In genomic region chr12:24743891-24744793, GRCh38 we compare ENCODE assay signal across 21 cellular contexts.
DNase-seq lines count a peak whose midpoint lies in the region; ATAC-seq and TF ChIP-seq lines count a peak whose summit lies in the region.
"Had no signal": no experiment of that assay in that cellular context is flagged by ENCODE, and none has a peak within 500 bp of the region (broad histone marks: within the 10 kb centered on the region; RNA-seq: fewer than 3 reads in every experiment).

No MANE protein-coding gene starts in this region.

- H3K9me3 ChIP-seq in cardiac muscle cell (ENCODE audit: low read depth) (no peaks in the 10 kb centered on the region), right atrium auricular region (no peaks in the 10 kb centered on the region), mesodermal cell (ENCODE audit: control insufficient read depth, low read length) (no peaks in the 10 kb centered on the region), T-helper 17 cell (ENCODE audit: control insufficient read depth, low read length, poor library complexity, severe bottlenecking) (no peaks in the 10 kb centered on the region)
- H3K9me3 ChIP-seq: BE2C had no signal

- H3K4me1 Mint-ChIP-seq in chondrocyte (ENCODE audit: low read depth) (peaks cover 50% of the 10 kb centered on the region), T-helper 17 cell (peaks cover 6% of the 10 kb centered on the region)

- H3K4me3 ChIP-seq in cardiac muscle cell (no peak overlapping the region), right atrium auricular region (no peak overlapping the region), mesodermal cell (ENCODE audit: extremely low read depth, insufficient read depth, low read length, poor library complexity, severe bottlenecking) (no peak overlapping the region)
- H3K4me3 ChIP-seq: PC-9 had no signal

- H3K36me3 ChIP-seq in cardiac muscle cell (no peaks in the 10 kb centered on the region), right atrium auricular region (no peaks in the 10 kb centered on the region), mesodermal cell (ENCODE audit: control insufficient read depth, insufficient read depth, low read length) (no peaks in the 10 kb centered on the region)
- H3K36me3 ChIP-seq: BE2C had no signal

- H3K9me3 Mint-ChIP-seq in chondrocyte (ENCODE audit: low read depth) = no peaks in the 10 kb centered on the region

- H3K27me3 Mint-ChIP-seq in chondrocyte (ENCODE audit: low read depth) = no peaks in the 10 kb centered on the region
- no peaks in the 10 kb centered on the region for H3K27me3 Mint-ChIP-seq in T-helper 17 cell
- H3K27me3 Mint-ChIP-seq: CD4-positive, alpha-beta memory T cell had no signal

- no peaks in the 10 kb centered on the region for H3K27me3 ChIP-seq in cardiac muscle cell
- no peaks in the 10 kb centered on the region for H3K27me3 ChIP-seq in right atrium auricular region
- H3K27me3 ChIP-seq: BE2C had no signal

- H3K4me3 Mint-ChIP-seq in chondrocyte (ENCODE audit: unreplicated experiment) (no peak overlapping the region), T-helper 17 cell (no peak overlapping the region)
- H3K4me3 Mint-ChIP-seq: CD4-positive, alpha-beta memory T cell had no signal

- peaks cover 17% of the 10 kb centered on the region for H3K4me1 ChIP-seq in cardiac muscle cell (ENCODE audit: low read depth)
- no peaks in the 10 kb centered on the region for H3K4me1 ChIP-seq in right atrium auricular region
- peaks cover 32% of the 10 kb centered on the region for H3K4me1 ChIP-seq in mesodermal cell (ENCODE audit: control insufficient read depth, insufficient read depth, low read length, poor library complexity, severe bottlenecking)
- H3K4me1 ChIP-seq: BE2C had no signal

- H3K27ac Mint-ChIP-seq in chondrocyte (ENCODE audit: unreplicated experiment) (peak overlapping the region; percentile 67), T-helper 17 cell (no peak overlapping the region)
- H3K27ac Mint-ChIP-seq: CD4-positive, alpha-beta memory T cell had no signal

- H3K27ac ChIP-seq in cardiac muscle cell = peak overlapping the region; percentile 66
- no peak overlapping the region for H3K27ac ChIP-seq in right atrium auricular region
- H3K27ac ChIP-seq in mesodermal cell (ENCODE audit: low read depth, low read length, severe bottlenecking) = peak overlapping the region; percentile 57
- H3K27ac ChIP-seq: KMS-11, PC-9, RWPE1 had no signal

- no peak for ATAC-seq in T-helper 17 cell
- no peak for ATAC-seq in GM19467 (IDR thresholded peaks at IDR 0.05; ENCODE audit: unreplicated experiment)
- ATAC-seq: HepG2 had no signal

- WGBS in mesodermal cell (ENCODE audit: insufficient coverage in 2 of 2), 2 experiments = 54 to 63% methylated on average over 4 to 6 of the region's 10 CpGs

- DNase-seq in cardiac muscle cell (ENCODE audit: low read depth in 1 of 2, low spot score in 1 of 2) (peak; percentile 50 to 75), right atrium auricular region (ENCODE audit: low spot score) (no peak), chondrocyte (ENCODE audit: low spot score) (no peak), T-helper 17 cell (no peak), NCI-H446 (lab: John Stamatoyannopoulos, UW) (no peak), MV-4-11 (lab: John Stamatoyannopoulos, UW) (no peak)
- DNase-seq: 8988T; BE2C; Calu3; CD4-positive, alpha-beta memory T cell; NCI-H1417 treated with DMSO at 0.1 percent for 48 hours; NCI-H187 treated with DMSO at 0.1 percent for 48 hours; NCI-H226; NCI-H524 treated with DMSO at 0.1 percent for 48 hours; PC-9; SIG-M5 had no signal

- no peaks in the 10 kb centered on the region for H3K36me3 Mint-ChIP-seq in chondrocyte (ENCODE audit: low read depth)
- no peaks in the 10 kb centered on the region for H3K36me3 Mint-ChIP-seq in T-helper 17 cell (ENCODE audit: low read depth)
- H3K36me3 Mint-ChIP-seq: CD4-positive, alpha-beta memory T cell had no signal

- TF ChIP-seq CTCF in cardiac muscle cell (IDR thresholded peaks at IDR 0.05; ENCODE audit: low read depth, low read length) (no peak), right atrium auricular region (IDR thresholded peaks at IDR 0.05) (no peak), chondrocyte (IDR thresholded peaks at IDR 0.05) (no peak)

Comparison
In these comparisons a context has a peak if more than half of its experiments do, and no peak if none do; other contexts are left out.
1. DNase-seq: peak in cardiac muscle cell (2 of 2); none in right atrium auricular region (single experiment), chondrocyte (single experiment), T-helper 17 cell (0 of 3), NCI-H446 (0 of 2) and MV-4-11 (single experiment).
2. H3K27ac ChIP-seq: peak in cardiac muscle cell (single experiment) and mesodermal cell (single experiment); none in right atrium auricular region (0 of 2).